11 cellular contexts compared by ENCODE assay signal in genomic region chr6:116447496-116448011, GRCh38. TPM values are rescaled to one million over a fixed set of nuclear protein-coding genes. Genes with fewer than 3 reads are reported as not detected.
DNase-seq lines count a peak whose midpoint lies in the region; ATAC-seq and TF ChIP-seq lines count a peak whose summit lies in the region.
"Had no signal": no experiment of that assay in that cellular context is flagged by ENCODE, and none has a peak within 500 bp of the region (broad histone marks: within the 10 kb centered on the region; RNA-seq: fewer than 3 reads in every experiment).

No MANE protein-coding gene starts in this region.

- no peak for TF ChIP-seq EP300 in suprapubic skin (IDR thresholded peaks at IDR 0.05)

- H3K36me3 Mint-ChIP-seq in activated CD8-positive, alpha-beta memory T cell treated with anti-CD3 and anti-CD28 coated beads, Interleukin-2, amount 10 ng/mL, durations not matched to agents 7 days and 5 days: no peaks in the 10 kb centered on the region

- H3K9me3 ChIP-seq in thoracic aorta: no peaks in the 10 kb centered on the region
- H3K9me3 ChIP-seq in suprapubic skin: no peaks in the 10 kb centered on the region

- no peaks in the 10 kb centered on the region for H3K27me3 ChIP-seq in thoracic aorta (replicated peaks; ENCODE audit: insufficient read depth)
- H3K27me3 ChIP-seq in suprapubic skin: no peaks in the 10 kb centered on the region

- no peaks in the 10 kb centered on the region for H3K9me3 Mint-ChIP-seq in activated CD8-positive, alpha-beta memory T cell treated with anti-CD3 and anti-CD28 coated beads, Interleukin-2, amount 10 ng/mL, durations not matched to agents 7 days and 5 days (ENCODE audit: low read depth)

- peaks cover 41% of the 10 kb centered on the region for H3K4me1 Mint-ChIP-seq in activated CD8-positive, alpha-beta memory T cell treated with anti-CD3 and anti-CD28 coated beads, Interleukin-2, amount 10 ng/mL, durations not matched to agents 7 days and 5 days

- peak; percentile 41 for ATAC-seq in activated CD8-positive, alpha-beta memory T cell treated with anti-CD3 and anti-CD28 coated beads, Interleukin-2, amount 10 ng/mL, durations not matched to agents 7 days and 5 days
- ATAC-seq in thoracic aorta (ENCODE audit: insufficient number of reproducible peaks, low FRiP score, low read depth): peak; percentile 14
- ATAC-seq in GM19351 (IDR thresholded peaks at IDR 0.05; ENCODE audit: unreplicated experiment): no peak

- H3K27ac ChIP-seq in thoracic aorta (peak overlapping the region in 1 of 2 donors; percentile 29), suprapubic skin (no peak overlapping the region)

- in situ Hi-C loops in SK-MEL-5 (cut with HindIII; ENCODE audit: low pct_unique_long_range_greater_than_20kb, low sequenced_read_pairs): no loop called here

- H3K27me3 Mint-ChIP-seq in activated CD8-positive, alpha-beta memory T cell treated with anti-CD3 and anti-CD28 coated beads, Interleukin-2, amount 10 ng/mL, durations not matched to agents 7 days and 5 days: peaks cover 9% of the 10 kb centered on the region
- H3K27me3 Mint-ChIP-seq: progenitor cell of endocrine pancreas had no signal

- 12% methylated on average over 2 of the region's 2 CpGs for WGBS in suprapubic skin

- H3K27ac Mint-ChIP-seq in activated CD8-positive, alpha-beta memory T cell treated with anti-CD3 and anti-CD28 coated beads, Interleukin-2, amount 10 ng/mL, durations not matched to agents 7 days and 5 days: no peak overlapping the region
- H3K27ac Mint-ChIP-seq: progenitor cell of endocrine pancreas had no signal

- H3K36me3 ChIP-seq in thoracic aorta (no peaks in the 10 kb centered on the region), suprapubic skin (no peaks in the 10 kb centered on the region)

- TF ChIP-seq POLR2A in suprapubic skin (IDR thresholded peaks at IDR 0.05): no peak

- CTCF ChIA-PET in activated CD8-positive, alpha-beta memory T cell treated with anti-CD3 and anti-CD28 coated beads, Interleukin-2, amount 10 ng/mL, durations not matched to agents 7 days and 5 days (lab: Charles Lee): interaction anchor here (0.6 to 1.0 kb wide), 2 partner anchors 88 to 113 kb away, joined by 3 read pairs; no protein-coding TSS in a partner anchor

- H3K4me1 ChIP-seq in thoracic aorta (ENCODE audit: control insufficient read depth in 1 of 2, low read depth in 2 of 2) (peaks cover 18 to 25% of the 10 kb centered on the region in 2 donors), suprapubic skin (peaks cover 14% of the 10 kb centered on the region)

- DNase-seq in activated CD8-positive, alpha-beta memory T cell treated with anti-CD3 and anti-CD28 coated beads, Interleukin-2, amount 10 ng/mL, durations not matched to agents 7 days and 5 days: no peak
- DNase-seq in activated CD8-positive, alpha-beta memory T cell treated with anti-CD3 and anti-CD28 coated beads, Interleukin-2, amount 50 U/mL, for 4 hours: no peak
- DNase-seq in SK-MEL-5 (ENCODE audit: low read depth, low spot score) (peak; percentile 55), foreskin melanocyte (peak; percentile 73), thoracic aorta (ENCODE audit: low spot score) (no peak), GM19238 (ENCODE audit: insufficient read length, low spot score) (no peak), suprapubic skin (ENCODE audit: low spot score in 2 of 2) (no peak)
- DNase-seq: C1 segment of cervical spinal cord, NCI-H1048 had no signal

- H3K4me3 Mint-ChIP-seq in activated CD8-positive, alpha-beta memory T cell treated with anti-CD3 and anti-CD28 coated beads, Interleukin-2, amount 10 ng/mL, durations not matched to agents 7 days and 5 days: no peak overlapping the region

- H3K4me3 ChIP-seq in thoracic aorta: peak overlapping the region; percentile 37
- no peak overlapping the region for H3K4me3 ChIP-seq in suprapubic skin

- TF ChIP-seq CTCF in thoracic aorta (IDR thresholded peaks at IDR 0.05) (no peak), suprapubic skin (IDR thresholded peaks at IDR 0.05) (no peak)

RNA-seq across cellular contexts. Expression of gene CALHM6, which starts 13.6 kb away (rescaled TPM):
- 10 to 100 TPM in 1 of 2 experiments, 1 to 10 TPM in 1; 3.8 to 13.8 TPM for total RNA-seq in activated CD8-positive, alpha-beta memory T cell treated with anti-CD3 and anti-CD28 coated beads, Interleukin-2, amount 10 ng/mL, durations not matched to agents 7 days and 5 days
- total RNA-seq in SK-MEL-5 (2014; rRNA removed; shearing (Covaris generic)): 0.56 and 2.1 TPM in 2 replicates
- not detected in 2 replicates for polyA plus RNA-seq in SK-MEL-5 (2015; cell fraction: cytosol; rRNA removed)
- polyA plus RNA-seq in SK-MEL-5 (2015; cell fraction: nucleus; rRNA removed): not detected in 2 replicates
- total RNA-seq in thoracic aorta (10 to 100 TPM in 1 of 2 donors, 1 to 10 TPM in 1; 3.9 to 15.0 TPM), suprapubic skin (1 to 10 TPM in 2 of 4 donors, under 1 TPM in 1, not detected in 1; 0.76 to 4.1 (median 1.2) TPM)

Comparison
In these comparisons a context has a peak if more than half of its experiments do, and no peak if none do; other contexts are left out.
1. DNase-seq: peak in SK-MEL-5 (single experiment) and foreskin melanocyte (single experiment); none in activated CD8-positive, alpha-beta memory T cell treated with anti-CD3 and anti-CD28 coated beads, Interleukin-2, amount 10 ng/mL, durations not matched to agents 7 days and 5 days (single experiment), activated CD8-positive, alpha-beta memory T cell treated with anti-CD3 and anti-CD28 coated beads, Interleukin-2, amount 50 U/mL, for 4 hours (single experiment), thoracic aorta (single experiment), GM19238 (single experiment) and suprapubic skin (0 of 2).